ENCODE assay signal across 35 cellular contexts in genomic region chr1:20887269-20887668, GRCh38.
"Had no signal": no experiment of that assay in that cellular context is flagged by ENCODE, and none has a peak within 500 bp of the region (broad histone marks: within the 10 kb centered on the region; RNA-seq: fewer than 3 reads in every experiment).

No MANE protein-coding gene starts in this region.

- H3K27me3 Mint-ChIP-seq: activated CD4-positive, alpha-beta memory T cell treated with anti-CD3 and anti-CD28 coated beads for 36 hours; activated CD4-positive, alpha-beta T cell treated with anti-CD3 and anti-CD28 coated beads for 36 hours; activated CD4-positive, alpha-beta T cell treated with anti-CD3 and anti-CD28 coated beads, Interleukin-2, amount 10 ng/mL, durations not matched to agents 24 days and 14 days; activated CD8-positive, alpha-beta memory T cell treated with anti-CD3 and anti-CD28 coated beads, Interleukin-2, amount 10 ng/mL, durations not matched to agents 7 days and 5 days; activated naive CD4-positive, alpha-beta T cell treated with anti-CD3 and anti-CD28 coated beads, Interleukin-2, amount 50 U/mL, for 24 hours; activated naive CD8-positive, alpha-beta T cell treated with anti-CD3 and anti-CD28 coated beads for 36 hours; activated naive CD8-positive, alpha-beta T cell treated with anti-CD3 and anti-CD28 coated beads, Interleukin-2, amount 50 U/mL, for 24 hours; effector memory CD8-positive, alpha-beta T cell had no signal

- H3K4me3 Mint-ChIP-seq: activated CD4-positive, alpha-beta memory T cell treated with anti-CD3 and anti-CD28 coated beads for 36 hours; activated CD4-positive, alpha-beta T cell treated with anti-CD3 and anti-CD28 coated beads for 36 hours; activated CD4-positive, alpha-beta T cell treated with anti-CD3 and anti-CD28 coated beads, Interleukin-2, amount 10 ng/mL, durations not matched to agents 24 days and 14 days; activated CD8-positive, alpha-beta memory T cell treated with anti-CD3 and anti-CD28 coated beads, Interleukin-2, amount 10 ng/mL, durations not matched to agents 7 days and 5 days; activated CD8-positive, alpha-beta T cell treated with anti-CD3 and anti-CD28 coated beads, Interleukin-2, amount 10 ng/mL, durations not matched to agents 7 days and 5 days; activated naive CD4-positive, alpha-beta T cell treated with anti-CD3 and anti-CD28 coated beads for 36 hours; activated naive CD4-positive, alpha-beta T cell treated with anti-CD3 and anti-CD28 coated beads, Interleukin-2, amount 50 U/mL, for 24 hours; activated naive CD8-positive, alpha-beta T cell treated with anti-CD3 and anti-CD28 coated beads for 36 hours; activated naive CD8-positive, alpha-beta T cell treated with anti-CD3 and anti-CD28 coated beads, Interleukin-2, amount 50 U/mL, for 24 hours; activated T-helper 1 cell treated with anti-CD3 and anti-CD28 coated beads, Interleukin-12 subunit alpha, Interleukin-12 subunit beta, Interleukin-2, Interleukin-4 antibody, amounts not matched to agents 30 ng/mL and 10 ng/mL and 1 ng/mL, durations not matched to agents 14 hours and 24 hours and 36 hours; effector memory CD8-positive, alpha-beta T cell; T-helper 1 cell treated with Interleukin-12 subunit alpha and Interleukin-12 subunit beta and Interleukin-4 antibody, amounts not matched to agents 30 μg/mL and 1 μg/mL, for 36 hours; T-helper 2 cell treated with Interferon-gamma antibody and Interleukin-4, amounts not matched to agents 5 μg/mL and 100 μg/mL, for 36 hours had no signal

- H3K27ac Mint-ChIP-seq: activated CD4-positive, alpha-beta memory T cell treated with anti-CD3 and anti-CD28 coated beads for 36 hours; activated CD4-positive, alpha-beta T cell treated with anti-CD3 and anti-CD28 coated beads for 36 hours; activated CD4-positive, alpha-beta T cell treated with anti-CD3 and anti-CD28 coated beads, Interleukin-2, amount 10 ng/mL, durations not matched to agents 24 days and 14 days; activated CD8-positive, alpha-beta memory T cell treated with anti-CD3 and anti-CD28 coated beads, Interleukin-2, amount 10 ng/mL, durations not matched to agents 7 days and 5 days; activated CD8-positive, alpha-beta T cell treated with anti-CD3 and anti-CD28 coated beads, Interleukin-2, amount 10 ng/mL, durations not matched to agents 7 days and 5 days; activated naive CD4-positive, alpha-beta T cell treated with anti-CD3 and anti-CD28 coated beads for 36 hours; activated naive CD4-positive, alpha-beta T cell treated with anti-CD3 and anti-CD28 coated beads, Interleukin-2, amount 50 U/mL, for 24 hours; activated naive CD8-positive, alpha-beta T cell treated with anti-CD3 and anti-CD28 coated beads for 36 hours; activated naive CD8-positive, alpha-beta T cell treated with anti-CD3 and anti-CD28 coated beads, Interleukin-2, amount 50 U/mL, for 24 hours; activated T-helper 1 cell treated with anti-CD3 and anti-CD28 coated beads, Interleukin-12 subunit alpha, Interleukin-12 subunit beta, Interleukin-2, Interleukin-4 antibody, amounts not matched to agents 30 ng/mL and 10 ng/mL and 1 ng/mL, durations not matched to agents 14 hours and 24 hours and 36 hours; activated T-helper 2 cell treated with anti-CD3 and anti-CD28 coated beads, Interferon-gamma antibody, Interleukin-2, Interleukin-4, amounts not matched to agents 10 μg/mL and 5 μg/mL and 100 μg/mL, durations not matched to agents 14 hours and 24 hours and 36 hours; effector memory CD8-positive, alpha-beta T cell; T-helper 1 cell treated with Interleukin-12 subunit alpha and Interleukin-12 subunit beta and Interleukin-4 antibody, amounts not matched to agents 30 μg/mL and 1 μg/mL, for 36 hours; T-helper 2 cell treated with Interferon-gamma antibody and Interleukin-4, amounts not matched to agents 5 μg/mL and 100 μg/mL, for 36 hours had no signal

- H3K9me3 ChIP-seq: adrenal gland, body of pancreas, esophagus muscularis mucosa, gastrocnemius medialis, heart right ventricle had no signal

- H3K4me1 Mint-ChIP-seq: activated CD4-positive, alpha-beta T cell treated with anti-CD3 and anti-CD28 coated beads for 36 hours; activated CD4-positive, alpha-beta T cell treated with anti-CD3 and anti-CD28 coated beads, Interleukin-2, amount 10 ng/mL, durations not matched to agents 24 days and 14 days; activated CD8-positive, alpha-beta memory T cell treated with anti-CD3 and anti-CD28 coated beads, Interleukin-2, amount 10 ng/mL, durations not matched to agents 7 days and 5 days; activated naive CD4-positive, alpha-beta T cell treated with anti-CD3 and anti-CD28 coated beads, Interleukin-2, amount 50 U/mL, for 24 hours; activated naive CD8-positive, alpha-beta T cell treated with anti-CD3 and anti-CD28 coated beads for 36 hours; activated naive CD8-positive, alpha-beta T cell treated with anti-CD3 and anti-CD28 coated beads, Interleukin-2, amount 50 U/mL, for 24 hours had no signal

- H3K27ac ChIP-seq: adrenal gland, body of pancreas, esophagus muscularis mucosa, foreskin keratinocyte, gastrocnemius medialis, heart right ventricle had no signal

- H3K4me3 ChIP-seq: adrenal gland, body of pancreas, esophagus muscularis mucosa, gastrocnemius medialis, heart right ventricle had no signal

- ATAC-seq: activated CD4-positive, alpha-beta T cell treated with anti-CD3 and anti-CD28 coated beads for 36 hours; activated CD8-positive, alpha-beta memory T cell treated with anti-CD3 and anti-CD28 coated beads, Interleukin-2, amount 10 ng/mL, durations not matched to agents 7 days and 5 days; activated CD8-positive, alpha-beta T cell treated with anti-CD3 and anti-CD28 coated beads, Interleukin-2, amount 10 ng/mL, durations not matched to agents 7 days and 5 days; activated naive CD8-positive, alpha-beta T cell treated with anti-CD3 and anti-CD28 coated beads, Interleukin-2, amount 50 U/mL, for 24 hours; body of pancreas; effector memory CD8-positive, alpha-beta T cell; foreskin keratinocyte; gastrocnemius medialis; heart right ventricle had no signal

- DNase-seq: activated CD4-positive, alpha-beta memory T cell treated with anti-CD3 and anti-CD28 coated beads for 36 hours; activated CD4-positive, alpha-beta T cell treated with anti-CD3 and anti-CD28 coated beads for 36 hours; activated CD4-positive, alpha-beta T cell treated with anti-CD3 and anti-CD28 coated beads, Interleukin-2, amount 10 ng/mL, durations not matched to agents 24 days and 14 days; activated CD4-positive, CD25-positive, alpha-beta regulatory T cell; activated CD4-positive, CD25-positive, alpha-beta regulatory T cell treated with anti-CD3 and anti-CD28 coated beads, Interleukin-2, amount 50 U/mL, for 72 hours; activated CD8-positive, alpha-beta memory T cell treated with anti-CD3 and anti-CD28 coated beads, Interleukin-2, amount 10 ng/mL, durations not matched to agents 7 days and 5 days; activated CD8-positive, alpha-beta memory T cell treated with anti-CD3 and anti-CD28 coated beads, Interleukin-2, amount 50 U/mL, for 4 hours; activated CD8-positive, alpha-beta T cell treated with anti-CD3 and anti-CD28 coated beads, Interleukin-2, amount 10 ng/mL, durations not matched to agents 7 days and 5 days; activated effector memory CD4-positive, alpha-beta T cell treated with anti-CD3 and anti-CD28 coated beads, Interleukin-2, amount 50 U/mL, for 16 hours; activated naive CD4-positive, alpha-beta T cell treated with anti-CD3 and anti-CD28 coated beads for 36 hours; activated naive CD8-positive, alpha-beta T cell treated with anti-CD3 and anti-CD28 coated beads for 36 hours; activated naive CD8-positive, alpha-beta T cell treated with anti-CD3 and anti-CD28 coated beads, Interleukin-2, amount 50 U/mL, for 24 hours; activated T-cell treated with anti-CD3 and anti-CD28 coated beads, Interleukin-2, amount 50 U/mL, for 1 hour; activated T-cell treated with anti-CD3 and anti-CD28 coated beads, Interleukin-2, amount 50 U/mL, for 48 hours; adrenal gland; amygdala; aorta; body of pancreas; caudate nucleus; cortex of kidney; dermis blood vessel endothelial cell; effector CD4-positive, alpha-beta T cell; effector memory CD8-positive, alpha-beta T cell; erythroblast; foreskin keratinocyte; gastrocnemius medialis; glutamatergic neuron; heart right ventricle; T1000 had no signal

- H3K4me1 ChIP-seq: adrenal gland, esophagus muscularis mucosa, gastrocnemius medialis, heart right ventricle had no signal

- H3K27me3 ChIP-seq: adrenal gland, body of pancreas, esophagus muscularis mucosa, foreskin keratinocyte, gastrocnemius medialis, heart right ventricle had no signal
